Comparison of ENCODE assay signal across 10 cellular contexts in the genomic region with DNA sequence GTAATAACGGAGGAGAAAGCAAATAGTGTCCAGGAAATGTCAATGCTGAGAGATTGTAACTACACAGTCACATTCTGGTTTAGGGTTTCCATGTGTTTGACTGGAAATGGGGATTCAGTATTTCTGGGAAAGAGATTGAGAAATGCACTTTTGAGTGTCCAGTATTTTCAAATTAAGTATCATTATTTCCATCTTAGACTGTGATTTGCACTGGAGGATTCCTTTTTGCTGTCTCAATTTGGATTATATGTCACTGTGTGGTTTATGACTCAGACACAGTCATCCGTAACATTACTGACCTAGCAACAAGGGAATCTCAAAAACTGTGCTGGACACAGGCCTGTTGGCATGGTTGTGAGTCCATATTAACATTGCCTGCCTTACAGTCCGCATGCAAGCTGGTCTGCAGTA.
A peak's percentile ranks its signal among the peaks of the same experiment; 100 is the strongest.
DNase-seq lines count a peak whose midpoint lies in the region; ATAC-seq and TF ChIP-seq lines count a peak whose summit lies in the region.
"Had no signal": no experiment of that assay in that cellular context is flagged by ENCODE, and none has a peak within 500 bp of the region (broad histone marks: within the 10 kb centered on the region; RNA-seq: fewer than 3 reads in every experiment).

No MANE protein-coding gene starts in this region.

- no peak overlapping the region for H3K4me3 Mint-ChIP-seq in activated T-helper 2 cell treated with anti-CD3 and anti-CD28 coated beads, Interferon-gamma antibody, Interleukin-2, Interleukin-4, amounts not matched to agents 10 μg/mL and 5 μg/mL and 100 μg/mL, durations not matched to agents 14 hours and 24 hours and 36 hours (ENCODE audit: low read depth)
- H3K4me3 Mint-ChIP-seq: stimulated activated memory B cell treated with anti-CD40 and anti-IgM and Interleukin-4, amounts not matched to agents 10 μg/mL and 1 μg/mL and 100 μg/mL, for 72 hours had no signal

- intact Hi-C loops in gastrocnemius medialis (cut with DNase I; ENCODE audit: low total_unique reads), result no loop called here
- intact Hi-C loops in activated T-helper 2 cell treated with anti-CD3 and anti-CD28 coated beads, Interferon-gamma antibody, Interleukin-2, Interleukin-4, amounts not matched to agents 10 μg/mL and 5 μg/mL and 100 μg/mL, durations not matched to agents 14 hours and 24 hours and 36 hours (cut with micrococcal nuclease), result no loop called here

- H3K4me3 ChIP-seq in fibroblast of pulmonary artery (replicated peaks; ENCODE audit: low read depth, low read length) (no peak overlapping the region), gastrocnemius medialis (no peak overlapping the region)

- no peak overlapping the region for H3K27ac ChIP-seq in gastrocnemius medialis

- H3K9me3 Mint-ChIP-seq in activated T-helper 2 cell treated with anti-CD3 and anti-CD28 coated beads, Interferon-gamma antibody, Interleukin-2, Interleukin-4, amounts not matched to agents 10 μg/mL and 5 μg/mL and 100 μg/mL, durations not matched to agents 14 hours and 24 hours and 36 hours, result peaks cover 35% of the 10 kb centered on the region

- no peaks in the 10 kb centered on the region for H3K36me3 Mint-ChIP-seq in activated T-helper 2 cell treated with anti-CD3 and anti-CD28 coated beads, Interferon-gamma antibody, Interleukin-2, Interleukin-4, amounts not matched to agents 10 μg/mL and 5 μg/mL and 100 μg/mL, durations not matched to agents 14 hours and 24 hours and 36 hours (ENCODE audit: low read depth)
- H3K36me3 Mint-ChIP-seq: stimulated activated memory B cell treated with anti-CD40 and anti-IgM and Interleukin-4, amounts not matched to agents 10 μg/mL and 1 μg/mL and 100 μg/mL, for 72 hours had no signal

- TF ChIP-seq POLR2A in gastrocnemius medialis (IDR thresholded peaks at IDR 0.05), result no peak

- H3K27ac Mint-ChIP-seq in activated T-helper 2 cell treated with anti-CD3 and anti-CD28 coated beads, Interferon-gamma antibody, Interleukin-2, Interleukin-4, amounts not matched to agents 10 μg/mL and 5 μg/mL and 100 μg/mL, durations not matched to agents 14 hours and 24 hours and 36 hours, result no peak overlapping the region
- H3K27ac Mint-ChIP-seq: stimulated activated memory B cell treated with anti-CD40 and anti-IgM and Interleukin-4, amounts not matched to agents 10 μg/mL and 1 μg/mL and 100 μg/mL, for 72 hours had no signal

- no peaks in the 10 kb centered on the region for H3K9me3 ChIP-seq in gastrocnemius medialis

- in situ Hi-C loops in gastrocnemius medialis (cut with MboI; ENCODE audit: low sequenced_read_pairs in 4 of 4), result no loop called here

- no peaks in the 10 kb centered on the region for H3K4me1 Mint-ChIP-seq in activated T-helper 2 cell treated with anti-CD3 and anti-CD28 coated beads, Interferon-gamma antibody, Interleukin-2, Interleukin-4, amounts not matched to agents 10 μg/mL and 5 μg/mL and 100 μg/mL, durations not matched to agents 14 hours and 24 hours and 36 hours (ENCODE audit: low read depth)
- H3K4me1 Mint-ChIP-seq: stimulated activated memory B cell treated with anti-CD40 and anti-IgM and Interleukin-4, amounts not matched to agents 10 μg/mL and 1 μg/mL and 100 μg/mL, for 72 hours had no signal

- no peak for TF ChIP-seq CTCF in fibroblast of pulmonary artery (IDR thresholded peaks at IDR 0.05; ENCODE audit: low read length, missing control alignments)
- no peak for TF ChIP-seq CTCF in gastrocnemius medialis (IDR thresholded peaks at IDR 0.05 in 4 of 5, conservative IDR thresholded peaks at IDR 0.05 in 1 of 5)

- DNase-seq in ELR (ENCODE audit: low read depth) (peak; percentile 84), RPMI7951 (ENCODE audit: low read depth) (peak; percentile 98), fibroblast of pulmonary artery (ENCODE audit: low read depth) (peak; percentile 96), gastrocnemius medialis (peak; percentile 12 to 17), ureter (ENCODE audit: low spot score) (no peak)
- DNase-seq in activated T-helper 2 cell treated with anti-CD3 and anti-CD28 coated beads, Interferon-gamma antibody, Interleukin-2, Interleukin-4, amounts not matched to agents 10 μg/mL and 5 μg/mL and 100 μg/mL, durations not matched to agents 14 hours and 24 hours and 36 hours (ENCODE audit: low spot score), result no peak
- DNase-seq: central memory CD4-positive, alpha-beta T cell had no signal

- peaks cover 4 to 5% of the 10 kb centered on the region in 2 donors for H3K4me1 ChIP-seq in gastrocnemius medialis

- ATAC-seq in gastrocnemius medialis (peak; percentile 86 to 100), GM18868 (IDR thresholded peaks at IDR 0.05; ENCODE audit: unreplicated experiment) (no peak), HG02642 (IDR thresholded peaks at IDR 0.05; ENCODE audit: poor library complexity, unreplicated experiment) (no peak)
- ATAC-seq: stimulated activated memory B cell treated with anti-CD40 and anti-IgM and Interleukin-4, amounts not matched to agents 10 μg/mL and 1 μg/mL and 100 μg/mL, for 72 hours had no signal

- H3K27me3 ChIP-seq in gastrocnemius medialis, result no peaks in the 10 kb centered on the region

- H3K36me3 ChIP-seq in gastrocnemius medialis, result no peaks in the 10 kb centered on the region

- no peaks in the 10 kb centered on the region for H3K27me3 Mint-ChIP-seq in activated T-helper 2 cell treated with anti-CD3 and anti-CD28 coated beads, Interferon-gamma antibody, Interleukin-2, Interleukin-4, amounts not matched to agents 10 μg/mL and 5 μg/mL and 100 μg/mL, durations not matched to agents 14 hours and 24 hours and 36 hours (ENCODE audit: low read depth)
- H3K27me3 Mint-ChIP-seq: stimulated activated memory B cell treated with anti-CD40 and anti-IgM and Interleukin-4, amounts not matched to agents 10 μg/mL and 1 μg/mL and 100 μg/mL, for 72 hours had no signal

Comparison
In these comparisons a context has a peak if more than half of its experiments do, and no peak if none do; other contexts are left out.
1. DNase-seq: peak in ELR (single experiment), RPMI7951 (single experiment), fibroblast of pulmonary artery (single experiment) and gastrocnemius medialis (2 of 2); none in activated T-helper 2 cell treated with anti-CD3 and anti-CD28 coated beads, Interferon-gamma antibody, Interleukin-2, Interleukin-4, amounts not matched to agents 10 μg/mL and 5 μg/mL and 100 μg/mL, durations not matched to agents 14 hours and 24 hours and 36 hours (single experiment) and ureter (single experiment).
2. ATAC-seq: peak in gastrocnemius medialis (2 of 2); none in GM18868 (single experiment) and HG02642 (single experiment).